11 cellular contexts compared by ENCODE assay signal in genomic region chr13:45367995-45368394, GRCh38. TPM values are rescaled to one million over a fixed set of nuclear protein-coding genes. Genes with fewer than 3 reads are reported as not detected.
DNase-seq lines count a peak whose midpoint lies in the region; ATAC-seq and TF ChIP-seq lines count a peak whose summit lies in the region.
"Had no signal": no experiment of that assay in that cellular context is flagged by ENCODE, and none has a peak within 500 bp of the region (broad histone marks: within the 10 kb centered on the region; RNA-seq: fewer than 3 reads in every experiment).

No MANE protein-coding gene starts in this region.

- no peak for ATAC-seq in central memory CD8-positive, alpha-beta T cell (replicated peaks; ENCODE audit: extremely low read depth, poor library complexity, severe bottlenecking)
- ATAC-seq in HG03045 (IDR thresholded peaks at IDR 0.05; ENCODE audit: unreplicated experiment) (no peak), HG02885 (IDR thresholded peaks at IDR 0.05; ENCODE audit: poor library complexity, unreplicated experiment) (no peak)
- ATAC-seq: left ventricle myocardium superior had no signal

- no peak for TF ChIP-seq CTCF in RWPE1 (conservative IDR thresholded peaks at IDR 0.05; ENCODE audit: low read depth)
- TF ChIP-seq CTCF in nephron progenitor cell (IDR thresholded peaks at IDR 0.05) = no peak

- no peaks in the 10 kb centered on the region for H3K27me3 Mint-ChIP-seq in central memory CD8-positive, alpha-beta T cell
- no peaks in the 10 kb centered on the region for H3K27me3 Mint-ChIP-seq in nephron progenitor cell (ENCODE audit: low read depth, poor library complexity)

- POLR2A ChIA-PET in RWPE1 (lab: Yijun Ruan, JAX; ENCODE audit: low non-redundant PET) = interaction anchor here (1.3 kb wide), 1 partner anchor 27 kb away, joined by 4 read pairs; the partner anchor contains the start of gene TPT1

- H3K36me3 Mint-ChIP-seq in central memory CD8-positive, alpha-beta T cell (ENCODE audit: insufficient read depth) = peaks cover 10% of the 10 kb centered on the region
- peaks cover 46% of the 10 kb centered on the region for H3K36me3 Mint-ChIP-seq in nephron progenitor cell (ENCODE audit: low read depth)

- peak overlapping the region; percentile 31 for H3K4me3 Mint-ChIP-seq in central memory CD8-positive, alpha-beta T cell
- no peak overlapping the region for H3K4me3 Mint-ChIP-seq in nephron progenitor cell

- intact Hi-C loops in posterior cingulate gyrus (cut with DNase I) = no loop called here

- peak; percentile 12 for DNase-seq in Daoy (ENCODE audit: low read depth)
- no peak for DNase-seq in RWPE1 (ENCODE audit: low spot score)
- no peak for DNase-seq in central memory CD8-positive, alpha-beta T cell (ENCODE audit: low spot score in 2 of 2)
- no peak for DNase-seq in nephron progenitor cell
- DNase-seq in retina = no peak
- DNase-seq in posterior cingulate gyrus = no peak
- DNase-seq: left ventricle myocardium superior, NCI-H526 treated with DMSO at 0.1 percent for 48 hours had no signal

- peaks cover 37% of the 10 kb centered on the region for H3K4me1 Mint-ChIP-seq in central memory CD8-positive, alpha-beta T cell
- peaks cover 45% of the 10 kb centered on the region for H3K4me1 Mint-ChIP-seq in nephron progenitor cell

- CTCF ChIA-PET in RWPE1 (lab: Yijun Ruan, JAX) = interaction anchor here (0.7 kb wide), 1 partner anchor 12 kb away, joined by 3 read pairs; no protein-coding TSS in a partner anchor

- peak overlapping the region; percentile 89 for H3K27ac Mint-ChIP-seq in central memory CD8-positive, alpha-beta T cell (ENCODE audit: low read depth)
- H3K27ac Mint-ChIP-seq in nephron progenitor cell = peak overlapping the region; percentile 80

- no peaks in the 10 kb centered on the region for H3K9me3 Mint-ChIP-seq in central memory CD8-positive, alpha-beta T cell
- peaks cover 12% of the 10 kb centered on the region for H3K9me3 Mint-ChIP-seq in nephron progenitor cell

- H3K27ac ChIP-seq in RWPE1 = peak overlapping the region; percentile 89
- H3K27ac ChIP-seq: tibial artery had no signal

RNA-seq across cellular contexts. Expression of gene TPT1, which starts 27.0 kb away (rescaled TPM):
- total RNA-seq in Daoy (2014; rRNA removed; shearing (Covaris generic)) = 1,431 and 1,984 TPM in 2 replicates

RNA-seq across cellular contexts. Expression of gene SLC25A30, which starts 50.2 kb away (rescaled TPM):
- total RNA-seq in Daoy (2014; rRNA removed; shearing (Covaris generic)) = 1.9 and 3.1 TPM in 2 replicates
